In the genomic region with DNA sequence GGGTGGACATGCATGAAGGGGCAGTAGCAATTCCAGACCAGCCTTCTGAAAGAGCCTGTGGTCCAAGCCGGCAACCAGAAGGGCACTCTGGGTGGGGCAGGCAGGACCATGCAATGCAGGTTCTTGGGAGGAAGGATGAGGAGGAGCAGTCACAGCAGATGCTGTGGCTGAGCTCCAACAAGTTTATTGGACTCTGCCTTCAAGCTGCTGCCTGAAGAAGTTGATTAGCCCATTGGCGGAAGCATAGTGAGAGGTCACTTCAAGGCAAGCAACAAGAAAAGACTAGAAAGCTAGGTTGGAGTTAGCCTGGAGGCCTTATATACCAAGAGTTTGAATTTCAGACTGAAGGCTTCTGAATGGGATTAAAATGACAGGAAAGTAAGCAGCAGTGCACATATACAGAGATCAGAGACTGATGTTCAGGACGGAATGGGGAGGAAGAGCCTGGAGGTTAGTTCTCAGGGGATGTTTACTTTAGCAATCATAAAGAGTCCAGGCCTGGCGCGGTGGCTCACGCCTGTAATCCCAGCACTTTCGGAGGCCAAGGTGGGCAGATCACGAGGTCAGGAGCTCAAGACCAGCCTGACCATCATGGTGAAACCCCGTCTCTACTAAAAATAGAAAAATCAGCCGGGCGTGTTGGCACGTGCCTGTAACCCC, we compare ENCODE assay signal across 1 cellular context.
A peak's percentile ranks its signal among the peaks of the same experiment; 100 is the strongest.
TF ChIP-seq lines count a peak whose summit lies in the region.

No MANE protein-coding gene starts in this region.

TF ChIP-seq in GM12878, 131 proteins besides CTCF, POLR2A, EP300 and RAD21 (continued from another document):
- TF ChIP-seq PAX5 (IDR thresholded peaks at IDR 0.05; ENCODE audit: borderline replicate concordance, low read depth, low read length): 0 out of 2 replicates have a peak, but pooled peaks have one; percentile 28
- TF ChIP-seq BHLHE40 (IDR thresholded peaks at IDR 0.05; ENCODE audit: borderline replicate concordance in 1 of 2, low read depth in 2 of 2, low read length in 1 of 2): peak in 1 of 2 experiments; percentile 76; a peak in 1 of 4 replicates
- no peak for TF ChIP-seq EGR1 (IDR thresholded peaks at IDR 0.05; ENCODE audit: borderline replicate concordance in 1 of 2, low read depth in 2 of 2, low read length in 2 of 2)
